Comparison of ENCODE assay signal across 31 cellular contexts in genomic region chr20:61636531-61637116, GRCh38.
"Had no signal": no experiment of that assay in that cellular context is flagged by ENCODE, and none has a peak within 500 bp of the region (broad histone marks: within the 10 kb centered on the region; RNA-seq: fewer than 3 reads in every experiment).

No MANE protein-coding gene starts in this region.

- ATAC-seq: activated CD8-positive, alpha-beta memory T cell treated with anti-CD3 and anti-CD28 coated beads, Interleukin-2, amount 10 ng/mL, durations not matched to agents 7 days and 5 days; activated CD8-positive, alpha-beta T cell treated with anti-CD3 and anti-CD28 coated beads, Interleukin-2, amount 10 ng/mL, durations not matched to agents 7 days and 5 days; activated naive CD4-positive, alpha-beta T cell treated with anti-CD3 and anti-CD28 coated beads, Interleukin-2, amount 50 U/mL, for 72 hours; gastroesophageal sphincter; sciatic nerve; stimulated activated naive CD8-positive, alpha-beta T cell treated with anti-CD3 and anti-CD28 coated beads, Interleukin-15, Interleukin-2, amounts not matched to agents 100 U/mL and 50 U/mL, for 24 hours had no signal

- H3K4me1 Mint-ChIP-seq: activated CD8-positive, alpha-beta memory T cell treated with anti-CD3 and anti-CD28 coated beads, Interleukin-2, amount 10 ng/mL, durations not matched to agents 7 days and 5 days had no signal

- H3K27me3 Mint-ChIP-seq: activated CD8-positive, alpha-beta memory T cell treated with anti-CD3 and anti-CD28 coated beads, Interleukin-2, amount 10 ng/mL, durations not matched to agents 7 days and 5 days had no signal

- FAIRE-seq: endothelial cell of umbilical vein had no signal

- H3K36me3 Mint-ChIP-seq: activated CD8-positive, alpha-beta memory T cell treated with anti-CD3 and anti-CD28 coated beads, Interleukin-2, amount 10 ng/mL, durations not matched to agents 7 days and 5 days; activated naive CD4-positive, alpha-beta T cell treated with anti-CD3 and anti-CD28 coated beads, Interleukin-2, amount 50 U/mL, for 72 hours had no signal

- H3K9me3 ChIP-seq: colonic mucosa, gastroesophageal sphincter, left ventricle myocardium inferior, ovary, testis, transverse colon had no signal

- H3K4me3 ChIP-seq: colonic mucosa, dorsolateral prefrontal cortex, gastroesophageal sphincter, left ventricle myocardium inferior, lung, ovary, skin epidermis, testis, transverse colon had no signal

- H3K36me3 ChIP-seq: colonic mucosa, gastroesophageal sphincter, left ventricle myocardium inferior, ovary, transverse colon had no signal

- H3K27me3 ChIP-seq: colonic mucosa, ovary, testis had no signal

- H3K4me1 ChIP-seq: colonic mucosa, gastroesophageal sphincter, left ventricle myocardium inferior, testis, transverse colon had no signal

- H3K4me3 Mint-ChIP-seq: activated CD8-positive, alpha-beta memory T cell treated with anti-CD3 and anti-CD28 coated beads, Interleukin-2, amount 10 ng/mL, durations not matched to agents 7 days and 5 days; activated CD8-positive, alpha-beta T cell treated with anti-CD3 and anti-CD28 coated beads, Interleukin-2, amount 10 ng/mL, durations not matched to agents 7 days and 5 days; nephron had no signal

- H3K27ac Mint-ChIP-seq: activated CD8-positive, alpha-beta memory T cell treated with anti-CD3 and anti-CD28 coated beads, Interleukin-2, amount 10 ng/mL, durations not matched to agents 7 days and 5 days; activated CD8-positive, alpha-beta T cell treated with anti-CD3 and anti-CD28 coated beads, Interleukin-2, amount 10 ng/mL, durations not matched to agents 7 days and 5 days; nephron; progenitor cell of endocrine pancreas had no signal

- DNase-seq: activated CD4-positive, alpha-beta T cell treated with anti-CD3 and anti-CD28 coated beads for 1 hour; activated CD4-positive, alpha-beta T cell treated with anti-CD3 and anti-CD28 coated beads, Interleukin-2, amount 50 U/mL, for 1 hour; activated CD8-positive, alpha-beta memory T cell treated with anti-CD3 and anti-CD28 coated beads, Interleukin-2, amount 10 ng/mL, durations not matched to agents 7 days and 5 days; activated CD8-positive, alpha-beta T cell treated with anti-CD3 and anti-CD28 coated beads, Interleukin-2, amount 10 ng/mL, durations not matched to agents 7 days and 5 days; activated naive CD4-positive, alpha-beta T cell; activated T-cell treated with anti-CD3 and anti-CD28 coated beads, Interleukin-2, amount 50 U/mL, for 48 hours; anterior cingulate cortex; cerebellar nuclear complex; colonic mucosa; dorsolateral prefrontal cortex; effector memory CD4-positive, alpha-beta T cell; hippocampal formation; islet precursor cell; left ventricle myocardium inferior; mesendoderm; ovary; retina; stimulated activated CD4-positive, alpha-beta T cell treated with anti-CD3 and anti-CD28 coated beads, Interleukin-12 subunit alpha, Interleukin-12 subunit beta, amount 100 ng/mL, for 4 hours; stimulated activated CD4-positive, alpha-beta T cell treated with anti-CD3 and anti-CD28 coated beads, Interleukin-4, amount 100 ng/mL, for 1 hour; stimulated activated naive CD8-positive, alpha-beta T cell treated with anti-CD3 and anti-CD28 coated beads, Interleukin-15, Interleukin-2, amounts not matched to agents 100 U/mL and 50 U/mL, for 24 hours; T-helper 2 cell; testis; transverse colon had no signal

- H3K27ac ChIP-seq: colonic mucosa, gastroesophageal sphincter, left ventricle myocardium inferior, ovary, skin epidermis, testis, transverse colon had no signal

- H3K9me3 Mint-ChIP-seq: nephron had no signal
